Comparison of ENCODE assay signal across 8 cellular contexts in the genomic region with DNA sequence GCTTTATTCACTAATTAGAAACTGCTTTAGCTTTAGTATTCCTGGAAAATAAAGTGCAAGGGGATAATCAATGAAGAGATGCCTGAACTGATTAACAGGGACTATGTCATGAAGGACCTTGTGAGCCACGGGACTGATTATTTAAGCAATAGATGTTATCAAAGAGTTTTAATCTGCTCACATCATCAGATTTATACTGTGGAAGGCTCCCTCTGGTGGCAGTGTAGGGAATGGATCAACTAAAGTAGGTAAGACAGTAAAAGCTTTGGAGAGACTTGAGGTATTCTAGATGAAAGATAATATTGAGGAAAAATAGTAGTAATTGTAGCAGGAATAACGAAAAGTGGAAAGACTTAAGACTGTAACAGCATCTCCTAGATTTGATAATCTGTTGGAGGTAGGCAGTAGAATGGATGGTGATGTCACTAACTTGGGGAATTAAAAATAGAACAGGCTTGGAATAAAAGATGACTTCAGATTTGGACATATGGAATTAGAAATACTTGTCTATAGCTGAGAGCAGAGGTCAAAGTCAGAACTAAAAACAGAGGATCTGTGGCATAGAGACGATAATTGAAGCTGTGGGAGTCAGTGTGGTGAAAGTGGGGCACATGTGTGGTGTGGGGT.
A peak's percentile ranks its signal among the peaks of the same experiment; 100 is the strongest.
DNase-seq lines count a peak whose midpoint lies in the region; ATAC-seq and TF ChIP-seq lines count a peak whose summit lies in the region.

No MANE protein-coding gene starts in this region.

- no peaks in the 10 kb centered on the region for H3F3A ChIP-seq in DOHH2 (ENCODE audit: control insufficient read depth, insufficient read depth)

- no peak overlapping the region for H3K27ac ChIP-seq in DOHH2 (ENCODE audit: low read depth, low read length)
- H3K27ac ChIP-seq in breast epithelium, result no peak overlapping the region

- H3K79me2 ChIP-seq in DOHH2 (ENCODE audit: control insufficient read depth, low read length), result no peaks in the 10 kb centered on the region

- H3K4me1 ChIP-seq in DOHH2 (ENCODE audit: control insufficient read depth, low read length) (no peaks in the 10 kb centered on the region), breast epithelium (no peaks in the 10 kb centered on the region)

- TF ChIP-seq CTCF in DOHH2 (IDR thresholded peaks at IDR 0.05; ENCODE audit: low read depth, low read length, poor library complexity, severe bottlenecking) (peak; percentile 85), breast epithelium (IDR thresholded peaks at IDR 0.05) (peak in 2 of 3 donors; percentile 48 to 58)

- DNase-seq in A172 (ENCODE audit: low spot score) (peak; percentile 10), NCI-H774 (lab: John Stamatoyannopoulos, UW) (peak; percentile 36), breast epithelium (ENCODE audit: low spot score in 2 of 2) (no peak), mucosa of gallbladder (ENCODE audit: low spot score) (peak; percentile 16), germinal center (ENCODE audit: low spot score) (no peak)

- intact Hi-C loops in breast epithelium (cut with DNase I; ENCODE audit: low total_unique reads), result no loop called here

- no peak for TF ChIP-seq POLR2A in breast epithelium (IDR thresholded peaks at IDR 0.05)

- H4K20me1 ChIP-seq in DOHH2 (ENCODE audit: control insufficient read depth, insufficient read depth, low read depth, low read length), result no peaks in the 10 kb centered on the region

- ATAC-seq in HG02938 (IDR thresholded peaks at IDR 0.05; ENCODE audit: unreplicated experiment), result peak; percentile 64
- no peak for ATAC-seq in GM18517 (IDR thresholded peaks at IDR 0.05; ENCODE audit: unreplicated experiment)

- no peaks in the 10 kb centered on the region for H3K9me3 ChIP-seq in DOHH2 (ENCODE audit: control insufficient read depth, insufficient read depth, low read length)
- no peaks in the 10 kb centered on the region for H3K9me3 ChIP-seq in breast epithelium

- no peaks in the 10 kb centered on the region for H3K9me2 ChIP-seq in DOHH2 (replicated peaks; ENCODE audit: control insufficient read depth, low read length)

- H3K27me3 ChIP-seq in DOHH2 (ENCODE audit: control insufficient read depth, low read length), result no peaks in the 10 kb centered on the region
- no peaks in the 10 kb centered on the region for H3K27me3 ChIP-seq in breast epithelium

- H3K4me2 ChIP-seq in DOHH2 (ENCODE audit: low read length), result no peak overlapping the region

- H3K36me3 ChIP-seq in DOHH2 (ENCODE audit: control insufficient read depth, low read length) (no peaks in the 10 kb centered on the region), breast epithelium (no peaks in the 10 kb centered on the region)

- H3K4me3 ChIP-seq in DOHH2 (ENCODE audit: low read length) (no peak overlapping the region), breast epithelium (no peak overlapping the region)

Comparison
In these comparisons a context has a peak if more than half of its experiments do, and no peak if none do; other contexts are left out.
1. DNase-seq: peak in A172 (single experiment), NCI-H774 (single experiment) and mucosa of gallbladder (single experiment); none in breast epithelium (0 of 2) and germinal center (single experiment).